In genomic region chr18:63936156-63936931, GRCh38 we compare ENCODE assay signal across 8 cellular contexts. TPM values are rescaled to one million over a fixed set of nuclear protein-coding genes. Genes with fewer than 3 reads are reported as not detected.
A peak's percentile ranks its signal among the peaks of the same experiment; 100 is the strongest.
DNase-seq lines count a peak whose midpoint lies in the region; ATAC-seq and TF ChIP-seq lines count a peak whose summit lies in the region.

No MANE protein-coding gene starts in this region.

- peaks cover 18% of the 10 kb centered on the region for H3K27me3 Mint-ChIP-seq in activated naive CD4-positive, alpha-beta T cell treated with anti-CD3 and anti-CD28 coated beads, Interleukin-2, amount 50 U/mL, for 24 hours

- peak overlapping the region; percentile 45 for H3K4me3 Mint-ChIP-seq in activated naive CD4-positive, alpha-beta T cell treated with anti-CD3 and anti-CD28 coated beads, Interleukin-2, amount 50 U/mL, for 24 hours

- TF ChIP-seq RAD21 in Ishikawa (IDR thresholded peaks at IDR 0.05; ENCODE audit: low read depth), result peak; percentile 55

- H3K36me3 Mint-ChIP-seq in activated naive CD4-positive, alpha-beta T cell treated with anti-CD3 and anti-CD28 coated beads, Interleukin-2, amount 50 U/mL, for 24 hours, result no peaks in the 10 kb centered on the region

- ATAC-seq in GM21786 (IDR thresholded peaks at IDR 0.05; ENCODE audit: unreplicated experiment) (peak; percentile 99), Right ventricle myocardium inferior (peak; percentile 99), omental fat pad (ENCODE audit: low FRiP score) (peak; percentile 99)

- no peak overlapping the region for H3K27ac Mint-ChIP-seq in activated naive CD4-positive, alpha-beta T cell treated with anti-CD3 and anti-CD28 coated beads, Interleukin-2, amount 50 U/mL, for 24 hours

- H3K4me1 Mint-ChIP-seq in activated naive CD4-positive, alpha-beta T cell treated with anti-CD3 and anti-CD28 coated beads, Interleukin-2, amount 50 U/mL, for 24 hours, result peaks cover 3% of the 10 kb centered on the region

- intact Hi-C loops in Right ventricle myocardium inferior (cut with DNase I), result loop anchor here (1.0 to 2.0 kb wide), 2 partner anchors 112 to 418 kb away; no protein-coding TSS in a partner anchor

- H3K9me3 Mint-ChIP-seq in activated naive CD4-positive, alpha-beta T cell treated with anti-CD3 and anti-CD28 coated beads, Interleukin-2, amount 50 U/mL, for 24 hours, result no peaks in the 10 kb centered on the region

- no peak for TF ChIP-seq EP300 in Ishikawa (IDR thresholded peaks at IDR 0.05; ENCODE audit: borderline replicate concordance)

- TF ChIP-seq CTCF in omental fat pad (IDR thresholded peaks at IDR 0.05), result peak in 1 of 3 donors; percentile 18

- DNase-seq in GM03348 (ENCODE audit: low spot score) (peak; percentile 92), SHP77 (lab: John Stamatoyannopoulos, UW) (peak; percentile 74 to 88), Right ventricle myocardium inferior (ENCODE audit: missing footprints) (peak; percentile 96), omental fat pad (ENCODE audit: low spot score) (peak; percentile 65), ureter (ENCODE audit: low spot score) (peak; percentile 86)

TF ChIP-seq in Ishikawa, 13 proteins besides CTCF, POLR2A, EP300 and RAD21:
- no peak for TF ChIP-seq FOXM1 (IDR thresholded peaks at IDR 0.05; ENCODE audit: borderline replicate concordance, low read depth)
- no peak for TF ChIP-seq MAX (IDR thresholded peaks at IDR 0.05)
- no peak for TF ChIP-seq EGR1 (IDR thresholded peaks at IDR 0.05)
- TF ChIP-seq USF1 (IDR thresholded peaks at IDR 0.05), result no peak
- no peak for TF ChIP-seq TCF12 (IDR thresholded peaks at IDR 0.05; ENCODE audit: low read depth)
- TF ChIP-seq TEAD4 (IDR thresholded peaks at IDR 0.05), result no peak
- TF ChIP-seq REST (IDR thresholded peaks at IDR 0.05; ENCODE audit: low read depth), result no peak
- no peak for TF ChIP-seq TAF1 (IDR thresholded peaks at IDR 0.05; ENCODE audit: low read depth)
- no peak for TF ChIP-seq CEBPB (IDR thresholded peaks at IDR 0.05)
- no peak for TF ChIP-seq NFIC (IDR thresholded peaks at IDR 0.05)
- TF ChIP-seq CREB1 (IDR thresholded peaks at IDR 0.05; ENCODE audit: low read depth), result no peak
- TF ChIP-seq ZBTB7A (IDR thresholded peaks at IDR 0.05; ENCODE audit: low read depth), result no peak
- no peak for TF ChIP-seq YY1 (IDR thresholded peaks at IDR 0.05; ENCODE audit: low read depth)

RNA-seq across cellular contexts. Expression of gene HMSD, which starts 12.8 kb away (rescaled TPM):
- not detected for total RNA-seq in Right ventricle myocardium inferior
- 1 to 10 TPM in 1 of 4 donors, under 1 TPM in 2, not detected in 1; 0.38 to 1.6 (median 0.72) TPM for total RNA-seq in omental fat pad
- not detected for total RNA-seq in ureter

RNA-seq across cellular contexts. Expression of gene SERPINB10, which starts 28.6 kb away (rescaled TPM):
- total RNA-seq in Right ventricle myocardium inferior, result not detected
- 1 to 10 TPM in 1 of 4 donors, under 1 TPM in 2, not detected in 1; 0.31 to 1.7 (median 0.72) TPM for total RNA-seq in omental fat pad
- total RNA-seq in ureter, result not detected

RNA-seq across cellular contexts. Expression of gene SERPINB8, which starts 33.5 kb away (rescaled TPM):
- total RNA-seq in Right ventricle myocardium inferior (2.2 TPM), omental fat pad (10 to 100 TPM in 3 of 4 donors, 1 to 10 TPM in 1; 9.0 to 32.7 (median 20.2) TPM), ureter (22.0 TPM)

RNA-seq across cellular contexts. Expression of gene SERPINB2, which starts 48.8 kb away (rescaled TPM):
- not detected for total RNA-seq in Right ventricle myocardium inferior
- total RNA-seq in omental fat pad, result 100 to 1,000 TPM in 2 of 4 donors, under 1 TPM in 1, not detected in 1; 0.50 to 210 (median 122) TPM
- not detected for total RNA-seq in ureter

Comparison
In these comparisons a context has a peak if more than half of its experiments do, and no peak if none do; other contexts are left out.
1. Peak in every context shown above with its lines: DNase-seq and ATAC-seq.